In genomic region chr3:42703695-42704025, GRCh38 we compare ENCODE assay signal across 17 cellular contexts. TPM values are rescaled to one million over a fixed set of nuclear protein-coding genes. Genes with fewer than 3 reads are reported as not detected.
"Had no signal": no experiment of that assay in that cellular context is flagged by ENCODE, and none has a peak within 500 bp of the region (broad histone marks: within the 10 kb centered on the region; RNA-seq: fewer than 3 reads in every experiment).

No MANE protein-coding gene starts in this region.

- H3K9me3 Mint-ChIP-seq: activated B cell treated with CpG ODN at 0.5 μM for 24 hours; activated naive CD8-positive, alpha-beta T cell treated with anti-CD3 and anti-CD28 coated beads, Interleukin-2, amount 10 ng/mL, durations not matched to agents 7 days and 5 days had no signal

- H3K9me3 ChIP-seq: ascending aorta, pancreas, transverse colon had no signal

- H3K27ac ChIP-seq: ascending aorta, pancreas, transverse colon had no signal

- H3K4me1 ChIP-seq: pancreas, transverse colon had no signal

- ATAC-seq: pancreas, T-helper 17 cell had no signal

- H3K27me3 ChIP-seq: ascending aorta, pancreas, transverse colon had no signal

- H3K4me3 Mint-ChIP-seq: activated B cell treated with CpG ODN at 0.5 μM for 24 hours; activated naive CD8-positive, alpha-beta T cell treated with anti-CD3 and anti-CD28 coated beads, Interleukin-2, amount 10 ng/mL, durations not matched to agents 7 days and 5 days; T-helper 17 cell had no signal

- H3K27ac Mint-ChIP-seq: activated B cell treated with CpG ODN at 0.5 μM for 24 hours; activated naive CD8-positive, alpha-beta T cell treated with anti-CD3 and anti-CD28 coated beads, Interleukin-2, amount 10 ng/mL, durations not matched to agents 7 days and 5 days; T-helper 17 cell had no signal

- H3K4me3 ChIP-seq: ascending aorta, pancreas, transverse colon had no signal

- H3K36me3 ChIP-seq: ascending aorta, pancreas, transverse colon had no signal

- H3K4me1 Mint-ChIP-seq: activated B cell treated with CpG ODN at 0.5 μM for 24 hours had no signal

- H3K36me3 Mint-ChIP-seq: activated naive CD8-positive, alpha-beta T cell treated with anti-CD3 and anti-CD28 coated beads, Interleukin-2, amount 10 ng/mL, durations not matched to agents 7 days and 5 days had no signal

- H3K27me3 Mint-ChIP-seq: activated naive CD8-positive, alpha-beta T cell treated with anti-CD3 and anti-CD28 coated beads, Interleukin-2, amount 10 ng/mL, durations not matched to agents 7 days and 5 days had no signal

- DNase-seq: activated B cell treated with CpG ODN at 0.5 μM for 24 hours; activated CD4-positive, alpha-beta T cell treated with anti-CD3 and anti-CD28 coated beads, Interleukin-2, amount 50 U/mL, for 1 hour; activated naive CD8-positive, alpha-beta T cell treated with anti-CD3 and anti-CD28 coated beads, Interleukin-2, amount 10 ng/mL, durations not matched to agents 7 days and 5 days; activated T-cell treated with anti-CD3 and anti-CD28 coated beads, Interleukin-2, amount 50 U/mL, for 1 hour; cortex of kidney; mesendoderm; retina; small intestine; T-helper 17 cell; transverse colon had no signal

RNA-seq across cellular contexts. Expression of gene HHATL, which starts 1.1 kb away (rescaled TPM):
- total RNA-seq: activated B cell treated with CpG ODN at 0.5 μM for 24 hours; activated CD8-positive, alpha-beta memory T cell treated with anti-CD3 and anti-CD28 coated beads for 36 hours; activated naive CD8-positive, alpha-beta T cell treated with anti-CD3 and anti-CD28 coated beads, Interleukin-2, amount 10 ng/mL, durations not matched to agents 7 days and 5 days; ascending aorta; epithelial cell of proximal tubule; glomerular endothelial cell; T-helper 17 cell had no signal
- polyA plus RNA-seq: liver, neural cell had no signal

RNA-seq across cellular contexts. Expression of gene KLHL40, which starts 18.3 kb away (rescaled TPM):
- total RNA-seq: activated B cell treated with CpG ODN at 0.5 μM for 24 hours; activated CD8-positive, alpha-beta memory T cell treated with anti-CD3 and anti-CD28 coated beads for 36 hours; activated naive CD8-positive, alpha-beta T cell treated with anti-CD3 and anti-CD28 coated beads, Interleukin-2, amount 10 ng/mL, durations not matched to agents 7 days and 5 days; ascending aorta; epithelial cell of proximal tubule; glomerular endothelial cell; liver; pancreas; T-helper 17 cell had no signal
- polyA plus RNA-seq: liver, neural cell had no signal
